Comparison of ENCODE assay signal across 17 cellular contexts in genomic region chr22:29292379-29292778, GRCh38. TPM values are rescaled to one million over a fixed set of nuclear protein-coding genes. Genes with fewer than 3 reads are reported as not detected.
DNase-seq lines count a peak whose midpoint lies in the region; ATAC-seq and TF ChIP-seq lines count a peak whose summit lies in the region.
"Had no signal": no experiment of that assay in that cellular context is flagged by ENCODE, and none has a peak within 500 bp of the region (broad histone marks: within the 10 kb centered on the region; RNA-seq: fewer than 3 reads in every experiment).

No MANE protein-coding gene starts in this region.

- H3K4me1 Mint-ChIP-seq in activated T-cell treated with anti-CD3 and anti-CD28 coated beads, Interleukin-2, amount 50 U/mL, for 24 hours (ENCODE audit: low read depth) = peaks cover 10% of the 10 kb centered on the region
- H3K4me1 Mint-ChIP-seq in neural crest cell = peaks cover 18% of the 10 kb centered on the region

- POLR2A ChIA-PET in HEK293 (lab: Yijun Ruan, JAX) = no interaction called here

- CTCF ChIA-PET in HEK293 (lab: Yijun Ruan, JAX) = interaction anchor here (1.1 kb wide), 1 partner anchor 11 kb away, joined by 3 read pairs; no protein-coding TSS in a partner anchor

- TF ChIP-seq CTCF in HEK293 (tag by site-specific recombination; IDR thresholded peaks at IDR 0.05) = no peak
- TF ChIP-seq CTCF in neural crest cell (conservative IDR thresholded peaks at IDR 0.05) = no peak
- TF ChIP-seq CTCF in gastroesophageal sphincter (IDR thresholded peaks at IDR 0.05) = no peak

- ATAC-seq in HG03442 (IDR thresholded peaks at IDR 0.05; ENCODE audit: unreplicated experiment) = no peak
- ATAC-seq in gastroesophageal sphincter = no peak
- ATAC-seq: CD8-positive, alpha-beta T cell had no signal

- H3K36me3 Mint-ChIP-seq in activated T-cell treated with anti-CD3 and anti-CD28 coated beads, Interleukin-2, amount 50 U/mL, for 24 hours (ENCODE audit: low read depth) = peaks cover 100% of the 10 kb centered on the region
- peaks cover 30% of the 10 kb centered on the region for H3K36me3 Mint-ChIP-seq in neural crest cell (ENCODE audit: low read depth)

- H3K4me3 ChIP-seq in HEK293 (ENCODE audit: low read depth, low read length) (no peak overlapping the region), gastroesophageal sphincter (no peak overlapping the region)
- H3K4me3 ChIP-seq: BLaER1 treated with 17β-estradiol and CSF1 and Interleukin-3, amounts not matched to agents 10 nM and 100 nM had no signal

- 0 out of 2 replicates have a peak overlapping the region, but pooled peaks have one; percentile 2 for H3K27ac ChIP-seq in HEK293 (ENCODE audit: extremely low read depth, low read depth, low read length)
- no peak overlapping the region for H3K27ac ChIP-seq in gastroesophageal sphincter
- H3K27ac ChIP-seq: BLaER1 treated with 17β-estradiol and CSF1 and Interleukin-3, amounts not matched to agents 10 nM and 100 nM; HL-60 had no signal

- H3K9me3 Mint-ChIP-seq in activated T-cell treated with anti-CD3 and anti-CD28 coated beads, Interleukin-2, amount 50 U/mL, for 24 hours = no peaks in the 10 kb centered on the region
- no peaks in the 10 kb centered on the region for H3K9me3 Mint-ChIP-seq in neural crest cell
- H3K9me3 Mint-ChIP-seq: CD8-positive, alpha-beta T cell; H9 had no signal

- no peak for DNase-seq in activated T-cell treated with anti-CD3 and anti-CD28 coated beads, Interleukin-2, amount 50 U/mL, for 24 hours
- DNase-seq in activated T-cell treated with anti-CD3 and anti-CD28 coated beads, Interleukin-2, amount 50 U/mL, for 48 hours = no peak
- DNase-seq in neural crest cell (ENCODE audit: low read depth, low spot score) (no peak), superior temporal gyrus (ENCODE audit: extremely low spot score) (peak; percentile 6)
- DNase-seq: 8988T; Calu3; CD8-positive, alpha-beta T cell; DMS79 treated with DMSO at 0.1 percent for 48 hours; GF-D8; H9 had no signal

- H3K36me3 ChIP-seq in HEK293 (ENCODE audit: control insufficient read depth in 2 of 2, insufficient read depth in 1 of 2, low read length in 2 of 2) (peaks cover 99 to 100% of the 10 kb centered on the region in 2 experiments), gastroesophageal sphincter (peaks cover 8 to 100% of the 10 kb centered on the region in 2 donors)

- no peak overlapping the region for H3K4me3 Mint-ChIP-seq in activated T-cell treated with anti-CD3 and anti-CD28 coated beads, Interleukin-2, amount 50 U/mL, for 24 hours
- H3K4me3 Mint-ChIP-seq in neural crest cell = peak overlapping the region; percentile 12
- H3K4me3 Mint-ChIP-seq: B cell; CD8-positive, alpha-beta T cell; H9 had no signal

- no peaks in the 10 kb centered on the region for H3K27me3 Mint-ChIP-seq in activated T-cell treated with anti-CD3 and anti-CD28 coated beads, Interleukin-2, amount 50 U/mL, for 24 hours
- H3K27me3 Mint-ChIP-seq in neural crest cell (ENCODE audit: low read depth) = no peaks in the 10 kb centered on the region
- H3K27me3 Mint-ChIP-seq: B cell had no signal

- H3K27ac Mint-ChIP-seq in activated T-cell treated with anti-CD3 and anti-CD28 coated beads, Interleukin-2, amount 50 U/mL, for 24 hours = peak overlapping the region; percentile 70
- no peak overlapping the region for H3K27ac Mint-ChIP-seq in neural crest cell (ENCODE audit: unreplicated experiment)
- H3K27ac Mint-ChIP-seq: B cell; CD8-positive, alpha-beta T cell had no signal

- H3K9me3 ChIP-seq in HEK293 (ENCODE audit: control insufficient read depth, insufficient read depth, low read depth, low read length) (no peaks in the 10 kb centered on the region), gastroesophageal sphincter (no peaks in the 10 kb centered on the region)
- H3K9me3 ChIP-seq: BLaER1 treated with 17β-estradiol and CSF1 and Interleukin-3, amounts not matched to agents 10 nM and 100 nM had no signal

- TF ChIP-seq POLR2A in gastroesophageal sphincter (IDR thresholded peaks at IDR 0.05) = no peak

- H3K4me1 ChIP-seq in HEK293 (ENCODE audit: control insufficient read depth, insufficient read depth, low read length) (no peaks in the 10 kb centered on the region), gastroesophageal sphincter (peaks cover 0 to 37% (median 0%) of the 10 kb centered on the region in 3 donors)

- no peaks in the 10 kb centered on the region for H3K27me3 ChIP-seq in gastroesophageal sphincter
- H3K27me3 ChIP-seq: BLaER1 treated with 17β-estradiol and CSF1 and Interleukin-3, amounts not matched to agents 10 nM and 100 nM had no signal

- TF ChIP-seq EP300 in gastroesophageal sphincter (IDR thresholded peaks at IDR 0.05) = no peak

TF ChIP-seq in HEK293, 187 proteins besides CTCF, POLR2A, EP300 and RAD21 (continues in another document):
- TF ChIP-seq, protein P1, sequence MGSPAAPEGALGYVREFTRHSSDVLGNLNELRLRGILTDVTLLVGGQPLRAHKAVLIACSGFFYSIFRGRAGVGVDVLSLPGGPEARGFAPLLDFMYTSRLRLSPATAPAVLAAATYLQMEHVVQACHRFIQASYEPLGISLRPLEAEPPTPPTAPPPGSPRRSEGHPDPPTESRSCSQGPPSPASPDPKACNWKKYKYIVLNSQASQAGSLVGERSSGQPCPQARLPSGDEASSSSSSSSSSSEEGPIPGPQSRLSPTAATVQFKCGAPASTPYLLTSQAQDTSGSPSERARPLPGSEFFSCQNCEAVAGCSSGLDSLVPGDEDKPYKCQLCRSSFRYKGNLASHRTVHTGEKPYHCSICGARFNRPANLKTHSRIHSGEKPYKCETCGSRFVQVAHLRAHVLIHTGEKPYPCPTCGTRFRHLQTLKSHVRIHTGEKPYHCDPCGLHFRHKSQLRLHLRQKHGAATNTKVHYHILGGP (tag by site-specific recombination; IDR thresholded peaks at IDR 0.05) = no peak
- no peak for TF ChIP-seq PATZ1 (tag by site-specific recombination; IDR thresholded peaks at IDR 0.05)
- TF ChIP-seq, protein P2, sequence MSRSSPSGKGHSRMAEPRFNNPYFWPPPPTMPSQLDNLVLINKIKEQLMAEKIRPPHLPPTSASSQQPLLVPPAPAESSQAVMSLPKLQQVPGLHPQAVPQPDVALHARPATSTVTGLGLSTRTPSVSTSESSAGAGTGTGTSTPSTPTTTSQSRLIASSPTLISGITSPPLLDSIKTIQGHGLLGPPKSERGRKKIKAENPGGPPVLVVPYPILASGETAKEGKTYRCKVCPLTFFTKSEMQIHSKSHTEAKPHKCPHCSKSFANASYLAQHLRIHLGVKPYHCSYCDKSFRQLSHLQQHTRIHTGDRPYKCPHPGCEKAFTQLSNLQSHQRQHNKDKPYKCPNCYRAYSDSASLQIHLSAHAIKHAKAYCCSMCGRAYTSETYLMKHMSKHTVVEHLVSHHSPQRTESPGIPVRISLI (tag by site-specific recombination; IDR thresholded peaks at IDR 0.05) = no peak
- TF ChIP-seq ZNF132 (tag by site-specific recombination; IDR thresholded peaks at IDR 0.05; ENCODE audit: borderline replicate concordance) = no peak
- no peak for TF ChIP-seq ZFHX2 (tag by site-specific recombination; conservative IDR thresholded peaks at IDR 0.05)
- TF ChIP-seq WT1 (tag by site-specific recombination; IDR thresholded peaks at IDR 0.05) = no peak
- TF ChIP-seq ZNF202 (tag by site-specific recombination; IDR thresholded peaks at IDR 0.05; ENCODE audit: borderline replicate concordance) = no peak
- TF ChIP-seq ZNF561 (tag by site-specific recombination; IDR thresholded peaks at IDR 0.05; ENCODE audit: borderline replicate concordance) = no peak
- TF ChIP-seq ZNF837 (tag by site-specific recombination; IDR thresholded peaks at IDR 0.05) = no peak
- TF ChIP-seq, protein P3, sequence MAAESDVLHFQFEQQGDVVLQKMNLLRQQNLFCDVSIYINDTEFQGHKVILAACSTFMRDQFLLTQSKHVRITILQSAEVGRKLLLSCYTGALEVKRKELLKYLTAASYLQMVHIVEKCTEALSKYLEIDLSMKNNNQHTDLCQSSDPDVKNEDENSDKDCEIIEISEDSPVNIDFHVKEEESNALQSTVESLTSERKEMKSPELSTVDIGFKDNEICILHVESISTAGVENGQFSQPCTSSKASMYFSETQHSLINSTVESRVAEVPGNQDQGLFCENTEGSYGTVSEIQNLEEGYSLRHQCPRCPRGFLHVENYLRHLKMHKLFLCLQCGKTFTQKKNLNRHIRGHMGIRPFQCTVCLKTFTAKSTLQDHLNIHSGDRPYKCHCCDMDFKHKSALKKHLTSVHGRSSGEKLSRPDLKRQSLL (tag by site-specific recombination; IDR thresholded peaks at IDR 0.05) = no peak
- TF ChIP-seq RBAK (tag by site-specific recombination; IDR thresholded peaks at IDR 0.05) = no peak
- TF ChIP-seq ZNF707 (tag by site-specific recombination; IDR thresholded peaks at IDR 0.05) = no peak
- no peak for TF ChIP-seq REPIN1 (tag by site-specific recombination; IDR thresholded peaks at IDR 0.05; ENCODE audit: low read depth)

RNA-seq across cellular contexts. Expression of gene GAS2L1, which starts 14.1 kb away (rescaled TPM):
- total RNA-seq in neural crest cell (7.8 and 8.9 TPM in 2 replicates), gastroesophageal sphincter (10 to 100 TPM; 17.8 to 65.5 (median 36.8) TPM)
- total RNA-seq: B cell; CD8-positive, alpha-beta T cell had no signal

RNA-seq across cellular contexts. Expression of gene RASL10A, which starts 23.1 kb away (rescaled TPM):
- 0.27 and 0.63 TPM in 2 replicates for total RNA-seq in neural crest cell
- under 1 TPM in 3 of 4 donors, not detected in 1; 0.40 to 0.73 (median 0.72) TPM for total RNA-seq in gastroesophageal sphincter
- total RNA-seq: A673 had no signal

RNA-seq across cellular contexts. Expression of gene EWSR1, which starts 24.3 kb away (rescaled TPM):
- 483 and 497 TPM in 2 replicates for total RNA-seq in neural crest cell
- total RNA-seq in gastroesophageal sphincter = 100 to 1,000 TPM; 169 to 209 (median 204) TPM

RNA-seq across cellular contexts. Expression of gene RHBDD3, which starts 24.6 kb away (rescaled TPM):
- total RNA-seq in neural crest cell = 64.9 and 65.6 TPM in 2 replicates
- 10 to 100 TPM in 3 of 4 donors, 1 to 10 TPM in 1; 7.2 to 27.7 (median 19.6) TPM for total RNA-seq in gastroesophageal sphincter
